ENCODE assay signal across 8 cellular contexts in the genomic region with DNA sequence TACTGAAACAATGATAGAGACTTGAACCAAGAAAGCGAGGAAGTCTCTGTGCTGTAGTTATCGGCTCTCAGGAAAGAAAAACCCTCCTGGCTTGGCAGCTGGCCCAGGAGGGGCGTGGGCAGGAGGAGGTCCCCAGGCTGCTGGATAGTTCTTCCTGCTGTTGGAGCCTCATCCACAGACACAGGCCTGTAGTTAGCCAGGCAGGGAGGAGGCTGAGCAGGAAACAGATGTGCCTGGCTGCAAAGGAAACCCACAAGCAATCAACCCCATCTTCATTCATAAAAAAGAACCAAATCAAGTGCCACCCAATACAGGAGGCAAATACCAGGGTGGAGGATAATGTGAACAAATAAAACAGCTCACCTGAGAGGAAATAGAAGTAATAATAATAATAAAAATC.
DNase-seq lines count a peak whose midpoint lies in the region; ATAC-seq, FAIRE-seq and TF ChIP-seq lines count a peak whose summit lies in the region.

No MANE protein-coding gene starts in this region.

- no peaks in the 10 kb centered on the region for H3K27me3 ChIP-seq in HL-60 (ENCODE audit: insufficient read depth, poor library complexity, severe bottlenecking)
- no peaks in the 10 kb centered on the region for H3K27me3 ChIP-seq in mesendoderm (ENCODE audit: insufficient read depth, low read length, poor library complexity)

- H3K36me3 ChIP-seq in mesendoderm (ENCODE audit: control insufficient read depth, insufficient read depth, low read length): no peaks in the 10 kb centered on the region

- no peak overlapping the region for H3K9ac ChIP-seq in mesendoderm (ENCODE audit: low read length)

- no peak overlapping the region for H2BK120ac ChIP-seq in mesendoderm (ENCODE audit: low read depth, low read length)

- no peaks in the 10 kb centered on the region for H3K4me1 ChIP-seq in mesendoderm (ENCODE audit: control insufficient read depth, low read depth, low read length)

- H3K27ac ChIP-seq in HL-60 (replicated peaks) (peak overlapping the region; percentile 64), mesendoderm (ENCODE audit: low read depth, low read length) (no peak overlapping the region)

- no peak overlapping the region for H3K4ac ChIP-seq in mesendoderm (ENCODE audit: low read depth, low read length)

- no peak overlapping the region for H2BK5ac ChIP-seq in mesendoderm (ENCODE audit: low read length)

- H4K8ac ChIP-seq in mesendoderm (ENCODE audit: low read depth, low read length): no peak overlapping the region

- H3K18ac ChIP-seq in mesendoderm (ENCODE audit: low read length): no peak overlapping the region

- no peak overlapping the region for H4K5ac ChIP-seq in mesendoderm (ENCODE audit: low read length)

- DNase-seq in HL-60 (ENCODE audit: low read depth in 1 of 2, low spot score in 1 of 2): peak; percentile 70 to 98
- DNase-seq in NCI-H748 (lab: John Stamatoyannopoulos, UW; ENCODE audit: unreplicated experiment): peak; percentile 88
- DNase-seq in mesendoderm: peak; percentile 58
- no peak for DNase-seq in activated T-cell treated with anti-CD3 and anti-CD28 coated beads, Interleukin-2, amount 50 U/mL, for 72 hours

- H2BK15ac ChIP-seq in mesendoderm (replicated peaks; ENCODE audit: low read depth): no peak overlapping the region

- H3K9me3 Mint-ChIP-seq in stimulated activated memory B cell treated with anti-CD40 and anti-IgM and Interleukin-4, amounts not matched to agents 10 μg/mL and 1 μg/mL and 100 μg/mL, for 72 hours: peaks cover 3% of the 10 kb centered on the region
- no peaks in the 10 kb centered on the region for H3K9me3 Mint-ChIP-seq in activated T-cell treated with anti-CD3 and anti-CD28 coated beads, Interleukin-2, amount 50 U/mL, for 72 hours

- H3K4me3 ChIP-seq in HL-60 (replicated peaks; ENCODE audit: insufficient read depth, low read length) (no peak overlapping the region), mesendoderm (ENCODE audit: low read length) (no peak overlapping the region)

- no peak overlapping the region for H3K56ac ChIP-seq in mesendoderm (ENCODE audit: low read length)

- peaks cover 18% of the 10 kb centered on the region for H3K27me3 Mint-ChIP-seq in stimulated activated memory B cell treated with anti-CD40 and anti-IgM and Interleukin-4, amounts not matched to agents 10 μg/mL and 1 μg/mL and 100 μg/mL, for 72 hours
- peaks cover 28% of the 10 kb centered on the region for H3K27me3 Mint-ChIP-seq in activated T-cell treated with anti-CD3 and anti-CD28 coated beads, Interleukin-2, amount 50 U/mL, for 72 hours (ENCODE audit: low read depth)

- no peaks in the 10 kb centered on the region for H3K36me3 Mint-ChIP-seq in stimulated activated memory B cell treated with anti-CD40 and anti-IgM and Interleukin-4, amounts not matched to agents 10 μg/mL and 1 μg/mL and 100 μg/mL, for 72 hours
- H3K36me3 Mint-ChIP-seq in activated T-cell treated with anti-CD3 and anti-CD28 coated beads, Interleukin-2, amount 50 U/mL, for 72 hours (ENCODE audit: insufficient read depth in 2 of 2): no peaks in the 10 kb centered on the region

- TF ChIP-seq CTCF in HL-60 (IDR thresholded peaks at IDR 0.05; ENCODE audit: insufficient read depth, low read length): no peak

- no peaks in the 10 kb centered on the region for H3K79me1 ChIP-seq in mesendoderm (ENCODE audit: low read length)

- no peak for ATAC-seq in stimulated activated memory B cell treated with anti-CD40 and anti-IgM and Interleukin-4, amounts not matched to agents 10 μg/mL and 1 μg/mL and 100 μg/mL, for 72 hours
- ATAC-seq in GM21367 (IDR thresholded peaks at IDR 0.05; ENCODE audit: unreplicated experiment): no peak
- no peak for ATAC-seq in HG02884 (IDR thresholded peaks at IDR 0.05; ENCODE audit: unreplicated experiment)
- ATAC-seq in activated T-cell treated with anti-CD3 and anti-CD28 coated beads, Interleukin-2, amount 50 U/mL, for 72 hours (replicated peaks in 1 of 2): no peak

- WGBS in mesendoderm (ENCODE audit: extremely low coverage, insufficient coverage, low lambda C conversion rate): no CpG with 5 or more reads among the region's 3 CpGs

- peaks cover 7% of the 10 kb centered on the region for H3K4me1 Mint-ChIP-seq in stimulated activated memory B cell treated with anti-CD40 and anti-IgM and Interleukin-4, amounts not matched to agents 10 μg/mL and 1 μg/mL and 100 μg/mL, for 72 hours
- H3K4me1 Mint-ChIP-seq in activated T-cell treated with anti-CD3 and anti-CD28 coated beads, Interleukin-2, amount 50 U/mL, for 72 hours (ENCODE audit: low read depth): peaks cover 12% of the 10 kb centered on the region

- no peak overlapping the region for H3K4me3 Mint-ChIP-seq in stimulated activated memory B cell treated with anti-CD40 and anti-IgM and Interleukin-4, amounts not matched to agents 10 μg/mL and 1 μg/mL and 100 μg/mL, for 72 hours
- H3K4me3 Mint-ChIP-seq in activated T-cell treated with anti-CD3 and anti-CD28 coated beads, Interleukin-2, amount 50 U/mL, for 72 hours: no peak overlapping the region

- peak; percentile 58 for FAIRE-seq in colon (lab: Jason Lieb, UNC)

- H3K79me2 ChIP-seq in mesendoderm (ENCODE audit: control insufficient read depth, insufficient read depth, low read length): no peaks in the 10 kb centered on the region

- no peak overlapping the region for H3K4me2 ChIP-seq in mesendoderm (ENCODE audit: low read length)

- no peak overlapping the region for H3K27ac Mint-ChIP-seq in stimulated activated memory B cell treated with anti-CD40 and anti-IgM and Interleukin-4, amounts not matched to agents 10 μg/mL and 1 μg/mL and 100 μg/mL, for 72 hours
- no peak overlapping the region for H3K27ac Mint-ChIP-seq in activated T-cell treated with anti-CD3 and anti-CD28 coated beads, Interleukin-2, amount 50 U/mL, for 72 hours

- no peak overlapping the region for H2AK5ac ChIP-seq in mesendoderm (ENCODE audit: low read length)

- no peak overlapping the region for H3K23ac ChIP-seq in mesendoderm (ENCODE audit: low read length)

Comparison
In these comparisons a context has a peak if more than half of its experiments do, and no peak if none do; other contexts are left out.
1. DNase-seq: peak in HL-60 (2 of 2), NCI-H748 (single experiment) and mesendoderm (single experiment); none in activated T-cell treated with anti-CD3 and anti-CD28 coated beads, Interleukin-2, amount 50 U/mL, for 72 hours (0 of 2).